11 cellular contexts compared by ENCODE assay signal in genomic region chr2:205650450-205650849, GRCh38. TPM values are rescaled to one million over a fixed set of nuclear protein-coding genes. Genes with fewer than 3 reads are reported as not detected.
DNase-seq lines count a peak whose midpoint lies in the region; ATAC-seq and TF ChIP-seq lines count a peak whose summit lies in the region.
"Had no signal": no experiment of that assay in that cellular context is flagged by ENCODE, and none has a peak within 500 bp of the region (broad histone marks: within the 10 kb centered on the region; RNA-seq: fewer than 3 reads in every experiment).

No MANE protein-coding gene starts in this region.

- no peak overlapping the region for H3K27ac ChIP-seq in GM23338 (ENCODE audit: low read depth)
- peak overlapping the region in 1 of 2 experiments; percentile 54; a peak in 1 of 4 replicates for H3K27ac ChIP-seq in SK-N-SH (ENCODE audit: low read depth in 2 of 2, low read length in 1 of 2)
- no peak overlapping the region for H3K27ac ChIP-seq in coronary artery
- H3K27ac ChIP-seq in SJCRH30 = no peak overlapping the region
- H3K27ac ChIP-seq: dorsolateral prefrontal cortex had no signal

- H3K9me2 ChIP-seq in GM23338 (ENCODE audit: insufficient read depth) = peaks cover 39% of the 10 kb centered on the region
- H3K9me2 ChIP-seq in SK-N-SH = no peaks in the 10 kb centered on the region

- POLR2A ChIA-PET in SK-N-SH (lab: Yijun Ruan, JAX) = no interaction called here

- 57% methylated on average over 4 of the region's 4 CpGs for WGBS in SK-N-SH (ENCODE audit: low lambda C conversion rate)

- no peak for TF ChIP-seq EP300 in SK-N-SH (IDR thresholded peaks at IDR 0.05; ENCODE audit: borderline replicate concordance in 1 of 2, low read depth in 1 of 2, low read length in 1 of 2)

- H3K9ac ChIP-seq in SK-N-SH = no peak overlapping the region

- no peak for TF ChIP-seq RAD21 in SK-N-SH (IDR thresholded peaks at IDR 0.05; ENCODE audit: low read length)

- no peaks in the 10 kb centered on the region for H3K79me2 ChIP-seq in GM23338 (replicated peaks; ENCODE audit: insufficient read depth)
- H3K79me2 ChIP-seq in SK-N-SH (ENCODE audit: insufficient read depth) = no peaks in the 10 kb centered on the region

- CTCF ChIA-PET in SK-N-SH (lab: Yijun Ruan, JAX) = interaction anchor here (1.4 kb wide), 1 partner anchor 18 kb away, joined by 3 read pairs; no protein-coding TSS in a partner anchor

- ATAC-seq in GM23338 (peak; percentile 95), GM19455 (IDR thresholded peaks at IDR 0.05; ENCODE audit: unreplicated experiment) (no peak)

- H3K27me3 ChIP-seq in GM23338 (ENCODE audit: insufficient read depth) (no peaks in the 10 kb centered on the region), SK-N-SH (ENCODE audit: insufficient read depth) (no peaks in the 10 kb centered on the region), SJCRH30 (no peaks in the 10 kb centered on the region)

- H3K27me3 Mint-ChIP-seq in GM23338 (ENCODE audit: insufficient read depth, low read depth, poor library complexity) (peaks cover 13% of the 10 kb centered on the region), osteocyte (ENCODE audit: unreplicated experiment) (no peaks in the 10 kb centered on the region)

- H2AFZ ChIP-seq in GM23338 = 0 out of 2 replicates have a peak overlapping the region, but pooled peaks have one; percentile 35
- H2AFZ ChIP-seq in SK-N-SH (ENCODE audit: low read depth) = peak overlapping the region; percentile 60; the same call in 1 of the 2 replicates

- no peaks in the 10 kb centered on the region for H3F3A ChIP-seq in GM23338 (replicated peaks; ENCODE audit: low read depth)
- peaks cover 3% of the 10 kb centered on the region for H3F3A ChIP-seq in SK-N-SH (replicated peaks; ENCODE audit: insufficient read depth)

- DNase-seq in GM23338 (ENCODE audit: low spot score) (peak; percentile 55), SK-N-SH (no peak), fibroblast of villous mesenchyme (ENCODE audit: low read depth) (peak; percentile 63), osteocyte (ENCODE audit: extremely low spot score, unreplicated experiment) (no peak), coronary artery (ENCODE audit: low spot score) (no peak), NCI-H187 (lab: John Stamatoyannopoulos, UW) (no peak), SJCRH30 (no peak)
- DNase-seq: activated effector memory CD4-positive, alpha-beta T cell treated with anti-CD3 and anti-CD28 coated beads, Interleukin-2, amount 50 U/mL, for 16 hours; DND-41; dorsolateral prefrontal cortex had no signal

- H3K4me3 Mint-ChIP-seq in GM23338 (no peak overlapping the region; the same call in 2 of the 3 replicates), osteocyte (ENCODE audit: unreplicated experiment) (no peak overlapping the region)

- H3K4me3 ChIP-seq in GM23338 = no peak overlapping the region
- H3K4me3 ChIP-seq in SK-N-SH (ENCODE audit: low read depth in 2 of 2, low read length in 1 of 2) = no peak overlapping the region
- no peak overlapping the region for H3K4me3 ChIP-seq in fibroblast of villous mesenchyme (ENCODE audit: low read depth, low read length)
- no peak overlapping the region for H3K4me3 ChIP-seq in coronary artery
- no peak overlapping the region for H3K4me3 ChIP-seq in SJCRH30
- H3K4me3 ChIP-seq: dorsolateral prefrontal cortex had no signal

- H3K36me3 Mint-ChIP-seq in GM23338 (ENCODE audit: low read depth) (peaks cover 6% of the 10 kb centered on the region; the same call in 2 of the 3 replicates), osteocyte (ENCODE audit: unreplicated experiment) (no peaks in the 10 kb centered on the region)

- H3K4me1 Mint-ChIP-seq in GM23338 = peaks cover 34% of the 10 kb centered on the region
- peaks cover 12% of the 10 kb centered on the region for H3K4me1 Mint-ChIP-seq in osteocyte (ENCODE audit: unreplicated experiment)

- no peaks in the 10 kb centered on the region for H4K20me1 ChIP-seq in GM23338 (replicated peaks; ENCODE audit: insufficient read depth)
- no peaks in the 10 kb centered on the region for H4K20me1 ChIP-seq in SK-N-SH (ENCODE audit: insufficient read depth)

- no peaks in the 10 kb centered on the region for H3K9me3 ChIP-seq in SK-N-SH
- H3K9me3 ChIP-seq in SJCRH30 (replicated peaks) = no peaks in the 10 kb centered on the region

- TF ChIP-seq CTCF in GM23338 (conservative IDR thresholded peaks at IDR 0.05; ENCODE audit: low read depth in 2 of 2) (no peak), SK-N-SH (IDR thresholded peaks at IDR 0.05) (no peak), fibroblast of villous mesenchyme (IDR thresholded peaks at IDR 0.05; ENCODE audit: insufficient read depth, low read depth, low read length) (no peak), osteocyte (IDR thresholded peaks at IDR 0.05) (no peak), coronary artery (IDR thresholded peaks at IDR 0.05) (no peak)

- H3K36me3 ChIP-seq in GM23338 (ENCODE audit: insufficient read depth) (no peaks in the 10 kb centered on the region), SK-N-SH (replicated peaks in 1 of 2; ENCODE audit: control insufficient read depth in 1 of 2, insufficient read depth in 2 of 2, low read length in 1 of 2) (no peaks in the 10 kb centered on the region), SJCRH30 (no peaks in the 10 kb centered on the region)

- 0 out of 3 replicates have a peak, but pooled peaks cover 4% of the 10 kb centered on the region for H3K9me3 Mint-ChIP-seq in GM23338
- H3K9me3 Mint-ChIP-seq in osteocyte (ENCODE audit: unreplicated experiment) = no peaks in the 10 kb centered on the region

- H3K27ac Mint-ChIP-seq in GM23338 = peak overlapping the region; percentile 45; the same call in 1 of the 2 replicates
- H3K27ac Mint-ChIP-seq in osteocyte (ENCODE audit: unreplicated experiment) = peak overlapping the region; percentile 36

- H3K4me2 ChIP-seq in GM23338 (no peak overlapping the region), SK-N-SH (no peak overlapping the region)

- peaks cover 26% of the 10 kb centered on the region for H3K4me1 ChIP-seq in GM23338 (ENCODE audit: insufficient read depth)
- H3K4me1 ChIP-seq in SK-N-SH (ENCODE audit: control insufficient read depth in 1 of 2, insufficient read depth in 2 of 2, low read depth in 1 of 2, low read length in 1 of 2) = peaks cover 5 to 14% of the 10 kb centered on the region in 2 experiments; a peak in 2 of 4 replicates
- H3K4me1 ChIP-seq in SJCRH30 = no peaks in the 10 kb centered on the region

TF ChIP-seq in GM23338, 12 proteins besides CTCF, POLR2A, EP300 and RAD21 (continues in another document):
- no peak for TF ChIP-seq REST (IDR thresholded peaks at IDR 0.05; ENCODE audit: unreplicated experiment)

TF ChIP-seq in SK-N-SH, 30 proteins besides CTCF, POLR2A, EP300 and RAD21 (continues in another document):
- TF ChIP-seq FOXM1 (IDR thresholded peaks at IDR 0.05; ENCODE audit: low read depth) = no peak
- TF ChIP-seq NFIC (IDR thresholded peaks at IDR 0.05; ENCODE audit: borderline replicate concordance) = no peak
- no peak for TF ChIP-seq POLR2AphosphoS5 (IDR thresholded peaks at IDR 0.05; ENCODE audit: low read depth, low read length)
- no peak for TF ChIP-seq ELF1 (IDR thresholded peaks at IDR 0.05)
- no peak for TF ChIP-seq MEF2A (IDR thresholded peaks at IDR 0.05; ENCODE audit: borderline replicate concordance, low read depth)
- TF ChIP-seq GABPA (IDR thresholded peaks at IDR 0.05; ENCODE audit: low read depth) = no peak
- TF ChIP-seq PBX3 (IDR thresholded peaks at IDR 0.05) = no peak
- TF ChIP-seq FOXJ3 (CRISPR knock-in tag; IDR thresholded peaks at IDR 0.05) = no peak
- no peak for TF ChIP-seq TEAD4 (IDR thresholded peaks at IDR 0.05; ENCODE audit: borderline replicate concordance, insufficient read depth)
- no peak for TF ChIP-seq RFX5 (IDR thresholded peaks at IDR 0.05; ENCODE audit: low read length)
- TF ChIP-seq YY1 (IDR thresholded peaks at IDR 0.05; ENCODE audit: low read depth) = no peak
- TF ChIP-seq TCF12 (IDR thresholded peaks at IDR 0.05) = peak; percentile 73
- TF ChIP-seq IRF3 (IDR thresholded peaks at IDR 0.05; ENCODE audit: low read depth, low read length) = no peak
- TF ChIP-seq GATA2 (CRISPR knock-in tag; IDR thresholded peaks at IDR 0.05) = no peak
- no peak for TF ChIP-seq USF1 (IDR thresholded peaks at IDR 0.05; ENCODE audit: borderline replicate concordance, low read depth)

RNA-seq across cellular contexts. Expression of gene NRP2, which starts 31.9 kb away (rescaled TPM):
- total RNA-seq in GM23338 (2014; rRNA removed; shearing (Covaris generic)) = 17.4 and 22.0 TPM in 2 replicates
- polyA plus RNA-seq in GM23338 (2016; fragmentation: Nextera tagmentation; extraction: Ambion mirVana) (18.4 and 19.1 TPM in 2 replicates), SK-N-SH (2012; rRNA removed) (66.9 and 68.8 TPM in 2 replicates)
- polyA plus RNA-seq in SK-N-SH (2012; cell fraction: cytosol; rRNA removed) = 47.4 and 57.6 TPM in 2 replicates
- polyA plus RNA-seq in SK-N-SH (2012; cell fraction: nucleus; rRNA removed) = 48.8 and 59.3 TPM in 2 replicates
- total RNA-seq in fibroblast of villous mesenchyme (117 and 120 TPM in 2 replicates), osteocyte (52.4 and 58.4 TPM in 2 replicates)
- 57.5 and 76.4 TPM in 2 replicates for total RNA-seq in SJCRH30 (2014; rRNA removed; shearing (Covaris generic))

Comparison
In these comparisons a context has a peak if more than half of its experiments do, and no peak if none do; other contexts are left out.
1. DNase-seq: peak in GM23338 (single experiment) and fibroblast of villous mesenchyme (single experiment); none in SK-N-SH (single experiment), osteocyte (single experiment), coronary artery (single experiment), NCI-H187 (0 of 2) and SJCRH30 (0 of 2).